Comparison of ENCODE assay signal across 21 cellular contexts in genomic region chr14:89401783-89402182, GRCh38. TPM values are rescaled to one million over a fixed set of nuclear protein-coding genes. Genes with fewer than 3 reads are reported as not detected.
DNase-seq lines count a peak whose midpoint lies in the region; ATAC-seq and TF ChIP-seq lines count a peak whose summit lies in the region.
"Had no signal": no experiment of that assay in that cellular context is flagged by ENCODE, and none has a peak within 500 bp of the region (broad histone marks: within the 10 kb centered on the region; RNA-seq: fewer than 3 reads in every experiment).

No MANE protein-coding gene starts in this region.

- 0 out of 2 replicates have a peak, but pooled peaks cover 5% of the 10 kb centered on the region for H4K20me1 ChIP-seq in OCI-LY7 (ENCODE audit: insufficient read depth, low read length)

- BruUV-seq in OCI-LY7 (replicated peaks; lab: Mats Ljungman, UMichigan) = no TSS peak

- H3K4me1 Mint-ChIP-seq in activated naive CD8-positive, alpha-beta T cell (ENCODE audit: low read depth) = peaks cover 67% of the 10 kb centered on the region
- H3K4me1 Mint-ChIP-seq in activated naive CD8-positive, alpha-beta T cell treated with anti-CD3 and anti-CD28 coated beads for 36 hours = peaks cover 61% of the 10 kb centered on the region
- peaks cover 56 to 73% of the 10 kb centered on the region in 2 donors for H3K4me1 Mint-ChIP-seq in effector memory CD8-positive, alpha-beta T cell (ENCODE audit: low read depth in 2 of 2)

- peaks cover 81% of the 10 kb centered on the region for H3K79me2 ChIP-seq in OCI-LY7 (ENCODE audit: insufficient read depth, low read depth, low read length)

- H3K9me2 ChIP-seq in OCI-LY7 (ENCODE audit: insufficient read depth, low read length) = no peaks in the 10 kb centered on the region

- POLR2A ChIA-PET in OCI-LY7 (lab: Charles Lee) = interaction anchor here (1.3 kb wide), 1 partner anchor 19 kb away, joined by 3 read pairs; no protein-coding TSS in a partner anchor

- H2AFZ ChIP-seq in OCI-LY7 (ENCODE audit: low read length) = no peak overlapping the region

- peak overlapping the region; percentile 0 for H3K27ac Mint-ChIP-seq in activated naive CD8-positive, alpha-beta T cell
- no peak overlapping the region for H3K27ac Mint-ChIP-seq in activated naive CD8-positive, alpha-beta T cell treated with anti-CD3 and anti-CD28 coated beads for 36 hours
- H3K27ac Mint-ChIP-seq in effector memory CD8-positive, alpha-beta T cell = peak overlapping the region; percentile 3 to 41
- H3K27ac Mint-ChIP-seq: stimulated activated effector memory CD8-positive, alpha-beta T cell treated with anti-CD3 and anti-CD28 coated beads, Interleukin-12 subunit alpha, Interleukin-12 subunit beta, amount 100 ng/mL, for 72 hours had no signal

- H3K36me3 Mint-ChIP-seq in activated naive CD8-positive, alpha-beta T cell = peaks cover 17% of the 10 kb centered on the region
- peaks cover 64% of the 10 kb centered on the region for H3K36me3 Mint-ChIP-seq in activated naive CD8-positive, alpha-beta T cell treated with anti-CD3 and anti-CD28 coated beads for 36 hours
- H3K36me3 Mint-ChIP-seq in effector memory CD8-positive, alpha-beta T cell (ENCODE audit: insufficient read depth) = peaks cover 12% of the 10 kb centered on the region

- peaks cover 40% of the 10 kb centered on the region for H3K36me3 ChIP-seq in OCI-LY7 (ENCODE audit: insufficient read depth, low read length)
- H3K36me3 ChIP-seq: gastrocnemius medialis had no signal

- no peak overlapping the region for H3K4me2 ChIP-seq in OCI-LY7 (ENCODE audit: low read length)

- no peak for TF ChIP-seq CTCF in OCI-LY7 (conservative IDR thresholded peaks at IDR 0.05; ENCODE audit: low read length)

- no peak for ATAC-seq in effector memory CD8-positive, alpha-beta T cell (replicated peaks)
- ATAC-seq in HG03432 (IDR thresholded peaks at IDR 0.05; ENCODE audit: unreplicated experiment) = no peak
- ATAC-seq: activated naive CD4-positive, alpha-beta T cell treated with anti-CD3 and anti-CD28 coated beads, Interleukin-2, amount 50 U/mL, for 72 hours; mucosa of descending colon; stimulated activated effector memory CD8-positive, alpha-beta T cell treated with anti-CD3 and anti-CD28 coated beads, Interleukin-12 subunit alpha, Interleukin-12 subunit beta, amount 100 ng/mL, for 72 hours; T-cell had no signal

- H3K27ac ChIP-seq in OCI-LY7 (ENCODE audit: low read depth, low read length, poor library complexity, severe bottlenecking) = no peak overlapping the region
- H3K27ac ChIP-seq: gastrocnemius medialis, left ventricle myocardium inferior, neutrophil, tibial nerve had no signal

- no peak overlapping the region for H3K4me3 Mint-ChIP-seq in activated naive CD8-positive, alpha-beta T cell
- no peak overlapping the region for H3K4me3 Mint-ChIP-seq in activated naive CD8-positive, alpha-beta T cell treated with anti-CD3 and anti-CD28 coated beads for 36 hours
- H3K4me3 Mint-ChIP-seq in effector memory CD8-positive, alpha-beta T cell = no peak overlapping the region
- H3K4me3 Mint-ChIP-seq: CD8-positive, alpha-beta memory T cell; stimulated activated effector memory CD8-positive, alpha-beta T cell treated with anti-CD3 and anti-CD28 coated beads, Interleukin-12 subunit alpha, Interleukin-12 subunit beta, amount 100 ng/mL, for 72 hours; T-cell had no signal

- H3K9me3 Mint-ChIP-seq in activated naive CD8-positive, alpha-beta T cell (ENCODE audit: low read depth) = no peaks in the 10 kb centered on the region
- H3K9me3 Mint-ChIP-seq in activated naive CD8-positive, alpha-beta T cell treated with anti-CD3 and anti-CD28 coated beads for 36 hours = no peaks in the 10 kb centered on the region
- H3K9me3 Mint-ChIP-seq in effector memory CD8-positive, alpha-beta T cell = no peaks in the 10 kb centered on the region
- H3K9me3 Mint-ChIP-seq: CD8-positive, alpha-beta memory T cell; stimulated activated effector memory CD8-positive, alpha-beta T cell treated with anti-CD3 and anti-CD28 coated beads, Interleukin-12 subunit alpha, Interleukin-12 subunit beta, amount 100 ng/mL, for 72 hours; T-cell had no signal

- no peaks in the 10 kb centered on the region for H3K9me3 ChIP-seq in OCI-LY7 (ENCODE audit: low read length)
- H3K9me3 ChIP-seq: gastrocnemius medialis, left ventricle myocardium inferior, mucosa of descending colon, neutrophil, tibial nerve had no signal

- H3K27me3 Mint-ChIP-seq in activated naive CD8-positive, alpha-beta T cell = no peaks in the 10 kb centered on the region
- no peaks in the 10 kb centered on the region for H3K27me3 Mint-ChIP-seq in activated naive CD8-positive, alpha-beta T cell treated with anti-CD3 and anti-CD28 coated beads for 36 hours
- no peaks in the 10 kb centered on the region for H3K27me3 Mint-ChIP-seq in effector memory CD8-positive, alpha-beta T cell
- H3K27me3 Mint-ChIP-seq: CD8-positive, alpha-beta memory T cell; T-cell had no signal

- CTCF ChIA-PET in OCI-LY7 (lab: Charles Lee; ENCODE audit: unreplicated experiment) = no interaction called here

- H3K4me3 ChIP-seq in OCI-LY7 (ENCODE audit: low read depth, low read length, poor library complexity, severe bottlenecking) = no peak overlapping the region
- H3K4me3 ChIP-seq: gastrocnemius medialis, left ventricle myocardium inferior, mucosa of descending colon, tibial nerve had no signal

- H3K4me1 ChIP-seq in OCI-LY7 (ENCODE audit: insufficient read depth, low read length, poor library complexity, severe bottlenecking) = peaks cover 63% of the 10 kb centered on the region

- intact Hi-C loops in OCI-LY7 (cut with micrococcal nuclease; ENCODE audit: unreplicated experiment) = no loop called here

- DNase-seq in activated naive CD8-positive, alpha-beta T cell treated with anti-CD3 and anti-CD28 coated beads for 36 hours = no peak
- DNase-seq in NCI-H2227 (lab: John Stamatoyannopoulos, UW; ENCODE audit: unreplicated experiment) (peak; percentile 21), NCI-H526 treated with DMSO at 0.1 percent for 48 hours (lab: John Stamatoyannopoulos, UW) (no peak), SKM-1 treated with dmso at 0.1 percent for 144 hours (lab: John Stamatoyannopoulos, UW; ENCODE audit: unreplicated experiment) (no peak), OCI-LY7 (ENCODE audit: low spot score) (no peak)
- no peak for DNase-seq in effector memory CD8-positive, alpha-beta T cell
- DNase-seq: ACHN; activated CD4-positive, alpha-beta T cell treated with anti-CD3 and anti-CD28 coated beads, Interleukin-2, amount 50 U/mL, for 48 hours; activated T-cell treated with anti-CD3 and anti-CD28 coated beads, Interleukin-2, amount 50 U/mL, for 1 hour; CD8-positive, alpha-beta memory T cell; gastrocnemius medialis; left ventricle myocardium inferior; mucosa of descending colon; Right ventricle myocardium superior; T-cell had no signal

RNA-seq across cellular contexts. Expression of gene FOXN3, which starts 15.2 kb away (rescaled TPM):
- 10 to 100 TPM; 80.1 to 82.4 TPM for total RNA-seq in activated naive CD8-positive, alpha-beta T cell treated with anti-CD3 and anti-CD28 coated beads for 36 hours
- 54.8 and 77.7 TPM in 2 replicates for total RNA-seq in OCI-LY7 (2014; rRNA removed; shearing (Covaris generic))
- total RNA-seq in OCI-LY7 (2022) = 102 and 108 TPM in 2 replicates
